In the genomic region with DNA sequence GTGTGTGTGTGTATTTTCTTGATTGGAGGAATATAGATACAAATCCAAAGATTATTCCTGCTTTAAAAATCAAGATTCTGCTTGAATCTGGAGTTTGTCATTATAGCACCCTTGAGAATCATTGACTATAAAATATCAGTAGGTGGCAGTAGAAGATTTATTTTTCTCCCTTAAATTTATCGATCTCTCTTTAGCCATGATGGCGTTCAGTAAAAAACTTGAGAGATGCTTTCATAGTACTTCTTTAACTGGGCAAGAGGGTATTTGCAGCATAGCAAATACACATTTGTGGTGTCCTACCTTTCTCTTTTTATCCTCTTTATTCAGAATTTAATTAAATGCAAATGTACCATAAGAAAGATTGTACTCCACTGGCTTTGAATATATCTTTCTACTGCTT, we compare ENCODE assay signal across 9 cellular contexts.
DNase-seq lines count a peak whose midpoint lies in the region; ATAC-seq, FAIRE-seq and TF ChIP-seq lines count a peak whose summit lies in the region.
"Had no signal": no experiment of that assay in that cellular context is flagged by ENCODE, and none has a peak within 500 bp of the region (broad histone marks: within the 10 kb centered on the region; RNA-seq: fewer than 3 reads in every experiment).

No MANE protein-coding gene starts in this region.

- no peaks in the 10 kb centered on the region for H3K36me3 ChIP-seq in psoas muscle (ENCODE audit: insufficient read depth in 1 of 2, low read depth in 1 of 2)

- no peak overlapping the region for H3K4me3 ChIP-seq in A549
- H3K4me3 ChIP-seq in fibroblast of the aortic adventitia (ENCODE audit: low read depth, low read length), result no peak overlapping the region
- H3K4me3 ChIP-seq in psoas muscle, result no peak overlapping the region

- POLR2A ChIA-PET in A549 (lab: Yijun Ruan, JAX), result interaction anchor here (1.7 kb wide), 1 partner anchor 518 kb away, joined by 13 read pairs; a partner anchor contains a TSS

- no peak for TF ChIP-seq EP300 in A549 (IDR thresholded peaks at IDR 0.05)

- DNase-seq in A549 (ENCODE audit: low read depth in 1 of 2, low spot score in 1 of 2), result peak; percentile 32 to 50
- DNase-seq in SKM-1 (lab: John Stamatoyannopoulos, UW; ENCODE audit: unreplicated experiment), result peak; percentile 21
- DNase-seq in fibroblast of the aortic adventitia (ENCODE audit: low read depth), result peak; percentile 56
- no peak for DNase-seq in psoas muscle
- DNase-seq in UCSD-AML1 (lab: John Stamatoyannopoulos, UW; ENCODE audit: unreplicated experiment), result no peak
- DNase-seq in activated gamma-delta T cell (lab: John Stamatoyannopoulos, UW), result no peak
- DNase-seq: activated naive CD8-positive, alpha-beta T cell treated with anti-CD3 and anti-CD28 coated beads, Interleukin-2, amount 10 ng/mL, durations not matched to agents 7 days and 5 days had no signal

- ATAC-seq in A549 (peak; percentile 69 to 85; a peak in 3 of 6 replicates), GM18502 (IDR thresholded peaks at IDR 0.05; ENCODE audit: poor library complexity, unreplicated experiment) (peak; percentile 77), psoas muscle (peak in 2 of 4 donors; percentile 52 to 83)

- intact Hi-C loops in psoas muscle (cut with DNase I), result loop anchor here (2.0 to 10.0 kb wide), 6 partner anchors 236 to 552 kb away; a partner anchor contains a TSS

- FAIRE-seq in A549 (lab: Jason Lieb, UNC), result peak; percentile 77

- H3K27ac ChIP-seq in A549 (peak overlapping the region; percentile 32 to 53; a peak in 2 of 6 replicates), psoas muscle (no peak overlapping the region)

- TF ChIP-seq RAD21 in A549 (conservative IDR thresholded peaks at IDR 0.05 in 1 of 2, IDR thresholded peaks at IDR 0.05 in 1 of 2), result peak; percentile 83 to 92

- no peaks in the 10 kb centered on the region for H3K27me3 ChIP-seq in psoas muscle (ENCODE audit: insufficient read depth in 3 of 3, low read length in 2 of 3)

- H3K4me1 ChIP-seq in A549 (peaks cover 19% of the 10 kb centered on the region), psoas muscle (peaks cover 6% of the 10 kb centered on the region)

- TF ChIP-seq CTCF in A549 (IDR thresholded peaks at IDR 0.05) (peak; percentile 77), LNCAP (IDR thresholded peaks at IDR 0.05) (peak; percentile 58), fibroblast of the aortic adventitia (IDR thresholded peaks at IDR 0.05; ENCODE audit: insufficient read depth, low read length) (peak; percentile 52), psoas muscle (IDR thresholded peaks at IDR 0.05) (peak; percentile 60)

- H3K9me3 ChIP-seq in A549 (no peaks in the 10 kb centered on the region), psoas muscle (no peaks in the 10 kb centered on the region)

- 1% methylated on average over 2 of the region's 2 CpGs for WGBS in A549 (ENCODE audit: missing lambda C conversion rate)
- WGBS in psoas muscle, 3 donors, result 0 to 2% (median 1%) methylated on average over 2 of the region's 2 CpGs

- H3K4me2 ChIP-seq in A549, result peak overlapping the region; percentile 63

- TF ChIP-seq POLR2A in A549 (IDR thresholded peaks at IDR 0.05; ENCODE audit: low read length), result no peak

- CTCF ChIA-PET in A549 (lab: Yijun Ruan, JAX), result interaction anchor here (0.6 to 10.3 kb wide), 31 partner anchors 9 to 553 kb away, joined by 3 to 166 read pairs (median 4); a partner anchor contains a TSS

TF ChIP-seq in A549, 52 proteins besides CTCF, POLR2A, EP300 and RAD21:
- TF ChIP-seq GATA3 (IDR thresholded peaks at IDR 0.05; ENCODE audit: borderline replicate concordance), result no peak
- TF ChIP-seq CHD4 (IDR thresholded peaks at IDR 0.05; ENCODE audit: borderline replicate concordance), result no peak
- no peak for TF ChIP-seq RNF2 (IDR thresholded peaks at IDR 0.05; ENCODE audit: borderline replicate concordance, low read depth)
- TF ChIP-seq, protein P1, sequence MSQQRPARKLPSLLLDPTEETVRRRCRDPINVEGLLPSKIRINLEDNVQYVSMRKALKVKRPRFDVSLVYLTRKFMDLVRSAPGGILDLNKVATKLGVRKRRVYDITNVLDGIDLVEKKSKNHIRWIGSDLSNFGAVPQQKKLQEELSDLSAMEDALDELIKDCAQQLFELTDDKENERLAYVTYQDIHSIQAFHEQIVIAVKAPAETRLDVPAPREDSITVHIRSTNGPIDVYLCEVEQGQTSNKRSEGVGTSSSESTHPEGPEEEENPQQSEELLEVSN (IDR thresholded peaks at IDR 0.05; ENCODE audit: borderline replicate concordance, low read depth), result no peak
- TF ChIP-seq NFE2L2 (conservative IDR thresholded peaks at IDR 0.05; ENCODE audit: low read length), result no peak
- TF ChIP-seq RARB (CRISPR knock-in tag; IDR thresholded peaks at IDR 0.05), result no peak
- TF ChIP-seq NPAS2 (CRISPR knock-in tag; IDR thresholded peaks at IDR 0.05; ENCODE audit: borderline replicate concordance), result no peak
- 0 out of 2 replicates have a peak, but pooled peaks have one; percentile 20 for TF ChIP-seq EHF (CRISPR knock-in tag; IDR thresholded peaks at IDR 0.05)
- TF ChIP-seq SMC3 (IDR thresholded peaks at IDR 0.05), result peak; percentile 84
TF ChIP-seq in A549: peak in this region for 2.

Comparison
In these comparisons a context has a peak if more than half of its experiments do, and no peak if none do; other contexts are left out.
1. DNase-seq: peak in A549 (2 of 2), SKM-1 (single experiment) and fibroblast of the aortic adventitia (single experiment); none in psoas muscle (0 of 2), UCSD-AML1 (single experiment) and activated gamma-delta T cell (single experiment).
2. Peak in every context shown above with its lines, with median percentiles within 50 percentile points of each other: CTCF ChIP-seq.